ENCODE assay signal across 9 cellular contexts in genomic region chr1:156858959-156859522, GRCh38. TPM values are rescaled to one million over a fixed set of nuclear protein-coding genes. Genes with fewer than 3 reads are reported as not detected.
DNase-seq lines count a peak whose midpoint lies in the region; ATAC-seq and TF ChIP-seq lines count a peak whose summit lies in the region.
"Had no signal": no experiment of that assay in that cellular context is flagged by ENCODE, and none has a peak within 500 bp of the region (broad histone marks: within the 10 kb centered on the region; RNA-seq: fewer than 3 reads in every experiment).

Gene INSRR, minus strand, starts transcription at chr1:156859117. Its CDS starts 496 bp downstream, at chr1:156858621.

- H3K27me3 ChIP-seq in tibial artery (peaks cover 0 to 81% of the 10 kb centered on the region in 2 donors), Karpas-422 (ENCODE audit: low read length) (no peaks in the 10 kb centered on the region)

- peaks cover 40% of the 10 kb centered on the region for H3K4me1 Mint-ChIP-seq in activated CD4-positive, alpha-beta T cell treated with anti-CD3 and anti-CD28 coated beads, Interleukin-2, amount 10 ng/mL, durations not matched to agents 7 days and 5 days
- H3K4me1 Mint-ChIP-seq in activated naive CD8-positive, alpha-beta T cell treated with anti-CD3 and anti-CD28 coated beads, Interleukin-2, amount 50 U/mL, for 24 hours, result peaks cover 43% of the 10 kb centered on the region

- no peaks in the 10 kb centered on the region for H3K36me3 Mint-ChIP-seq in activated CD4-positive, alpha-beta T cell treated with anti-CD3 and anti-CD28 coated beads, Interleukin-2, amount 10 ng/mL, durations not matched to agents 7 days and 5 days (ENCODE audit: low read depth)
- no peaks in the 10 kb centered on the region for H3K36me3 Mint-ChIP-seq in activated naive CD8-positive, alpha-beta T cell treated with anti-CD3 and anti-CD28 coated beads, Interleukin-2, amount 50 U/mL, for 24 hours (ENCODE audit: low read depth)

- no peak within 1 kb of the TSS for H3K4me2 ChIP-seq in Karpas-422 (ENCODE audit: low read depth, low read length, poor library complexity, severe bottlenecking)

- H3K9me3 ChIP-seq in tibial artery (no peaks in the 10 kb centered on the region), Karpas-422 (ENCODE audit: low read length) (no peaks in the 10 kb centered on the region)

- H3K4me3 Mint-ChIP-seq in activated CD4-positive, alpha-beta T cell treated with anti-CD3 and anti-CD28 coated beads, Interleukin-2, amount 10 ng/mL, durations not matched to agents 7 days and 5 days, result peak within 1 kb of the TSS; percentile 61
- peak within 1 kb of the TSS; percentile 77 for H3K4me3 Mint-ChIP-seq in activated naive CD8-positive, alpha-beta T cell treated with anti-CD3 and anti-CD28 coated beads, Interleukin-2, amount 50 U/mL, for 24 hours

- POLR2A ChIA-PET in activated CD4-positive, alpha-beta T cell treated with anti-CD3 and anti-CD28 coated beads, Interleukin-2, amount 10 ng/mL, durations not matched to agents 7 days and 5 days (lab: Charles Lee), result interaction anchor here (0.8 kb wide), 1 partner anchor 45 kb away, joined by 4 read pairs; no protein-coding TSS in a partner anchor

- H2AFZ ChIP-seq in Karpas-422 (ENCODE audit: low read length), result no peak within 1 kb of the TSS

- H3K27me3 Mint-ChIP-seq in activated CD4-positive, alpha-beta T cell treated with anti-CD3 and anti-CD28 coated beads, Interleukin-2, amount 10 ng/mL, durations not matched to agents 7 days and 5 days, result peaks cover 49% of the 10 kb centered on the region
- peaks cover 55% of the 10 kb centered on the region for H3K27me3 Mint-ChIP-seq in activated naive CD8-positive, alpha-beta T cell treated with anti-CD3 and anti-CD28 coated beads, Interleukin-2, amount 50 U/mL, for 24 hours

- CTCF ChIA-PET in activated CD4-positive, alpha-beta T cell treated with anti-CD3 and anti-CD28 coated beads, Interleukin-2, amount 10 ng/mL, durations not matched to agents 7 days and 5 days (lab: Charles Lee), result interaction anchor here (0.7 to 13.0 kb wide), 30 partner anchors 10 to 283 kb away, joined by 3 to 247 read pairs (median 7); partner anchors contain the start of genes CRABP2, HDGF, ISG20L2 and METTL25B

- no peak within 1 kb of the TSS for H3K27ac Mint-ChIP-seq in activated CD4-positive, alpha-beta T cell treated with anti-CD3 and anti-CD28 coated beads, Interleukin-2, amount 10 ng/mL, durations not matched to agents 7 days and 5 days
- H3K27ac Mint-ChIP-seq in activated naive CD8-positive, alpha-beta T cell treated with anti-CD3 and anti-CD28 coated beads, Interleukin-2, amount 50 U/mL, for 24 hours, result no peak within 1 kb of the TSS

- ATAC-seq in activated naive CD8-positive, alpha-beta T cell treated with anti-CD3 and anti-CD28 coated beads, Interleukin-2, amount 50 U/mL, for 24 hours, result no peak
- ATAC-seq in GM21526 (IDR thresholded peaks at IDR 0.05; ENCODE audit: low FRiP score, unreplicated experiment), result no peak
- ATAC-seq in HG02678 (IDR thresholded peaks at IDR 0.05; ENCODE audit: unreplicated experiment), result no peak

- no peaks in the 10 kb centered on the region for H3K79me2 ChIP-seq in Karpas-422 (ENCODE audit: low read length)

- H3K4me1 ChIP-seq in tibial artery, result peaks cover 0 to 27% (median 25%) of the 10 kb centered on the region in 4 donors
- H3K4me1 ChIP-seq in Karpas-422 (ENCODE audit: low read length), result no peaks in the 10 kb centered on the region

- H4K20me1 ChIP-seq in Karpas-422 (ENCODE audit: insufficient read depth, low read depth, low read length), result no peaks in the 10 kb centered on the region

- TF ChIP-seq CTCF in tibial artery (IDR thresholded peaks at IDR 0.05), result no peak

- H3K27ac ChIP-seq in tibial artery (no peak within 1 kb of the TSS), Karpas-422 (ENCODE audit: low read length) (no peak within 1 kb of the TSS)

- intact Hi-C loops in tibial artery (cut with DNase I; ENCODE audit: low total_unique reads), result no loop called here

- DNase-seq in activated CD4-positive, alpha-beta T cell treated with anti-CD3 and anti-CD28 coated beads, Interleukin-2, amount 10 ng/mL, durations not matched to agents 7 days and 5 days, result no peak
- DNase-seq in activated CD4-positive, alpha-beta T cell treated with anti-CD3 and anti-CD28 coated beads for 1 hour, result no peak
- no peak for DNase-seq in activated naive CD8-positive, alpha-beta T cell treated with anti-CD3 and anti-CD28 coated beads, Interleukin-2, amount 50 U/mL, for 24 hours
- DNase-seq in iPS-NIHi11 (ENCODE audit: low spot score) (peak; percentile 66), tibial artery (no peak), Karpas-422 (no peak)
- DNase-seq: NK-92 treated with Interleukin-12 subunit alpha and Interleukin-12 subunit beta, amount 100 ng/mL, for 24 hours had no signal

- no peaks in the 10 kb centered on the region for H3K9me3 Mint-ChIP-seq in activated CD4-positive, alpha-beta T cell treated with anti-CD3 and anti-CD28 coated beads, Interleukin-2, amount 10 ng/mL, durations not matched to agents 7 days and 5 days
- no peaks in the 10 kb centered on the region for H3K9me3 Mint-ChIP-seq in activated naive CD8-positive, alpha-beta T cell treated with anti-CD3 and anti-CD28 coated beads, Interleukin-2, amount 50 U/mL, for 24 hours

- no peaks in the 10 kb centered on the region for H3K9me2 ChIP-seq in Karpas-422 (replicated peaks; ENCODE audit: insufficient read depth, low read length)

- peak within 1 kb of the TSS; percentile 10 to 30 for H3K4me3 ChIP-seq in tibial artery
- H3K4me3 ChIP-seq in Karpas-422 (ENCODE audit: low read length), result no peak within 1 kb of the TSS

- no peak within 1 kb of the TSS for H3K9ac ChIP-seq in Karpas-422 (ENCODE audit: low read length)

- no peaks in the 10 kb centered on the region for H3K36me3 ChIP-seq in tibial artery
- no peaks in the 10 kb centered on the region for H3K36me3 ChIP-seq in Karpas-422 (ENCODE audit: insufficient read depth, low read length)

RNA-seq across cellular contexts. Expression of gene INSRR, which starts in this region (rescaled TPM):
- total RNA-seq in activated CD4-positive, alpha-beta T cell treated with anti-CD3 and anti-CD28 coated beads, Interleukin-2, amount 10 ng/mL, durations not matched to agents 7 days and 5 days, result under 1 TPM in 1 of 2 experiments, not detected in 1; 0.05 TPM
- not detected in 2 replicates for total RNA-seq in Karpas-422 (2014; rRNA removed; shearing (Covaris generic); ENCODE audit: low replicate concordance)
